ENCODE assay signal across 12 cellular contexts in the genomic region with DNA sequence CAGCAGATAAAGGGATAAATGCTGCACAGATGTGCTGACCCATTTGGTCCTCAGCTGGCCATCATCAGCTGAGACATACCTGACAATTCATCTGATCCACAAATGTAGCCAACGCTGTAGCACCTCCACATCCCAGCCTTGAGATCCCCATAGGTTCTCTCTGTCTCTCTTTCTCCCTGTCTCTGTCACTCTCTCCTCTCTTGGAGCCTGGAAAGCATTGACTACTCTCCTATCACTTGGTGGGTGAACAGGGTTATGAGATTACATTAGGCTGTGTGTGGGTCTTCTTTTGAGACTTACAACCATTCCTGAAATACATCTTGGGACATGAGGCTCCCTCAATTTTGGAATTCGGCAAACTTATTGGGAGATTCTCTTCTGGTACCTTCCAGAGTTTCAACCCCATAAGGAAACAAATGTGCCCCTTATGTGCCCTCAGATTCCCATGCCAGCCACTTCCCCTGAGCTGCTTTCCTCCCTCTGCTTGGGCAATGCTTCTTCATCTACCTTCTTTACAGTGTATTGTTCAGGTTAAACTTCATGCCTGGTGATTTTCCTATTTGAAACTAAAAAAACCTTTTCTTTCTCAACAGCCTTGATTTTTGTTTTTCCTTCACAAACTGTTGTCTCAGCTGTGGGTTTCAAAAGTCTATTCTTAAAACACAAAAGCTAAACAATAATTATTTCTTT. TPM values are rescaled to one million over a fixed set of nuclear protein-coding genes. Genes with fewer than 3 reads are reported as not detected.
DNase-seq lines count a peak whose midpoint lies in the region; ATAC-seq, FAIRE-seq and TF ChIP-seq lines count a peak whose summit lies in the region.
"Had no signal": no experiment of that assay in that cellular context is flagged by ENCODE, and none has a peak within 500 bp of the region (broad histone marks: within the 10 kb centered on the region; RNA-seq: fewer than 3 reads in every experiment).

No MANE protein-coding gene starts in this region.

- peak overlapping the region; percentile 80 for H3K4ac ChIP-seq in H1 (replicated peaks; ENCODE audit: insufficient read length, low read depth, low read length)

- H3K27ac Mint-ChIP-seq in neural progenitor cell = no peak overlapping the region
- H3K27ac Mint-ChIP-seq: activated CD4-positive, alpha-beta T cell treated with anti-CD3 and anti-CD28 coated beads, Interleukin-2, amount 10 ng/mL, durations not matched to agents 7 days and 5 days had no signal

- peaks cover 10% of the 10 kb centered on the region for H3K4me1 ChIP-seq in HepG2 (ENCODE audit: insufficient read depth, low read length)
- H3K4me1 ChIP-seq in right lobe of liver = no peaks in the 10 kb centered on the region
- H3K4me1 ChIP-seq in H1 (replicated peaks in 1 of 4; ENCODE audit: control insufficient read depth in 3 of 4, insufficient read depth in 4 of 4, low read length in 3 of 4) = peaks cover 3 to 17% (median 14%) of the 10 kb centered on the region in 4 experiments; a peak in 6 of 7 replicates
- H3K4me1 ChIP-seq in neural progenitor cell = peaks cover 13% of the 10 kb centered on the region
- H3K4me1 ChIP-seq in aorta (ENCODE audit: control insufficient read depth in 1 of 2, insufficient read depth in 2 of 2, low read length in 2 of 2) = no peaks in the 10 kb centered on the region
- H3K4me1 ChIP-seq in pancreas = no peaks in the 10 kb centered on the region
- H3K4me1 ChIP-seq: BLaER1 had no signal

- no TSS peak for BruUV-seq in HepG2 (replicated peaks; lab: Mats Ljungman, UMichigan)

- no peak for TF ChIP-seq POLR2A in HepG2 (IDR thresholded peaks at IDR 0.05; ENCODE audit: insufficient read depth in 1 of 2, low read depth in 2 of 2, low read length in 2 of 2)
- no peak for TF ChIP-seq POLR2A in right lobe of liver (IDR thresholded peaks at IDR 0.05)
- TF ChIP-seq POLR2A in H1 (IDR thresholded peaks at IDR 0.05; ENCODE audit: control extremely low read depth in 1 of 2, low read depth in 2 of 2, low read length in 2 of 2) = peak in 1 of 2 experiments; percentile 8; a peak in 1 of 3 replicates

- no peak overlapping the region for H3K27ac ChIP-seq in HepG2 (ENCODE audit: extremely low read length, insufficient read depth, low read length)
- no peak overlapping the region for H3K27ac ChIP-seq in right lobe of liver
- H3K27ac ChIP-seq in H1 (ENCODE audit: low read depth, low read length) = peak overlapping the region; percentile 91
- H3K27ac ChIP-seq in neural progenitor cell = peak overlapping the region; percentile 59
- peak overlapping the region in 1 of 2 donors; percentile 50 for H3K27ac ChIP-seq in aorta (ENCODE audit: low read depth in 1 of 2, low read length in 2 of 2)
- H3K27ac ChIP-seq in pancreas = no peak overlapping the region
- H3K27ac ChIP-seq: BLaER1, neutrophil had no signal

- no peak overlapping the region for H3K14ac ChIP-seq in H1 (ENCODE audit: insufficient read length)

- H4K5ac ChIP-seq in H1 (ENCODE audit: insufficient read length, low read depth, low read length) = peak overlapping the region; percentile 98

- TF ChIP-seq EP300 in HepG2 (IDR thresholded peaks at IDR 0.05; ENCODE audit: low read depth in 2 of 2, low read length in 2 of 2) = no peak
- TF ChIP-seq EP300 in HepG2 (CRISPR knock-in tag; IDR thresholded peaks at IDR 0.05; ENCODE audit: borderline replicate concordance) = no peak
- TF ChIP-seq EP300 in H1 (IDR thresholded peaks at IDR 0.05; ENCODE audit: borderline replicate concordance in 1 of 2, low read depth in 2 of 2, low read length in 2 of 2) = no peak

- no peak overlapping the region for H3K23ac ChIP-seq in H1 (ENCODE audit: insufficient read length)

- no peak overlapping the region for H3K4me2 ChIP-seq in HepG2 (ENCODE audit: low read depth, low read length)
- H3K4me2 ChIP-seq in H1 (ENCODE audit: insufficient read depth in 1 of 2, low read depth in 2 of 2, low read length in 2 of 2) = peak overlapping the region; percentile 1 to 24; a peak in 2 of 4 replicates
- H3K4me2 ChIP-seq in neural progenitor cell = peak overlapping the region; percentile 4
- H3K4me2 ChIP-seq: BLaER1 had no signal

- no peaks in the 10 kb centered on the region for H3K27me3 ChIP-seq in HepG2 (ENCODE audit: control insufficient read depth in 1 of 2, insufficient read depth in 2 of 2, low read length in 2 of 2)
- H3K27me3 ChIP-seq in right lobe of liver = no peaks in the 10 kb centered on the region
- no peaks in the 10 kb centered on the region for H3K27me3 ChIP-seq in H1 (replicated peaks in 1 of 4; ENCODE audit: control insufficient read depth in 3 of 4, extremely low read depth in 1 of 4, insufficient read depth in 3 of 4, low read length in 3 of 4)
- no peaks in the 10 kb centered on the region for H3K27me3 ChIP-seq in neural progenitor cell
- H3K27me3 ChIP-seq in aorta (ENCODE audit: control insufficient read depth in 1 of 2, insufficient read depth in 2 of 2, low read length in 1 of 2) = no peaks in the 10 kb centered on the region
- no peaks in the 10 kb centered on the region for H3K27me3 ChIP-seq in pancreas
- H3K27me3 ChIP-seq: BLaER1, neutrophil had no signal

- peak overlapping the region; percentile 96 for H2AK5ac ChIP-seq in H1 (ENCODE audit: low read depth, low read length)

- H3K9me3 Mint-ChIP-seq in neural progenitor cell = no peaks in the 10 kb centered on the region
- H3K9me3 Mint-ChIP-seq: activated CD4-positive, alpha-beta T cell treated with anti-CD3 and anti-CD28 coated beads, Interleukin-2, amount 10 ng/mL, durations not matched to agents 7 days and 5 days had no signal

- TF ChIP-seq RAD21 in HepG2 (CRISPR knock-in tag; IDR thresholded peaks at IDR 0.05) (no peak), H1 (IDR thresholded peaks at IDR 0.05 in 1 of 2, conservative IDR thresholded peaks at IDR 0.05 in 1 of 2; ENCODE audit: low read depth in 2 of 2, low read length in 2 of 2) (no peak)

- H3K56ac ChIP-seq in H1 (replicated peaks; ENCODE audit: insufficient read length, low read depth, low read length) = peak overlapping the region; percentile 50

- H3K79me1 ChIP-seq in H1 (ENCODE audit: low read depth, low read length) = no peaks in the 10 kb centered on the region

- DNase-seq in HepG2 (ENCODE audit: low spot score) = no peak
- DNase-seq in right lobe of liver = no peak
- DNase-seq in H1 (ENCODE audit: low read depth in 1 of 2, low spot score in 2 of 2) = no peak
- no peak for DNase-seq in neural progenitor cell (ENCODE audit: low spot score)
- DNase-seq in HUDEP-2 (lab: John Stamatoyannopoulos, UW; ENCODE audit: unreplicated experiment in 76 of 76) = no peak
- no peak for DNase-seq in aorta
- DNase-seq in pancreas = no peak
- no peak for DNase-seq in AML-193 (lab: John Stamatoyannopoulos, UW)
- DNase-seq: activated CD4-positive, alpha-beta T cell treated with anti-CD3 and anti-CD28 coated beads, Interleukin-2, amount 10 ng/mL, durations not matched to agents 7 days and 5 days; NCI-H1417 treated with DMSO at 0.1 percent for 48 hours had no signal

- H2BK5ac ChIP-seq in H1 (ENCODE audit: low read depth, low read length) = peak overlapping the region; percentile 99

- intact Hi-C loops in HepG2 (cut with micrococcal nuclease; ENCODE audit: unreplicated experiment) (no loop called here), right lobe of liver (cut with DNase I) (no loop called here), aorta (cut with DNase I) (no loop called here), pancreas (cut with DNase I) (no loop called here)

- POLR2A ChIA-PET in HepG2 (lab: Yijun Ruan, JAX) = no interaction called here
- POLR2A ChIA-PET in H1 (lab: Charles Lee; ENCODE audit: partially characterized antibody) = interaction anchor here (0.7 to 5.4 kb wide), 12 partner anchors 8 to 125 kb away, joined by 3 to 79 read pairs (median 6); partner anchors contain the start of genes BBS12, FGF2 and NUDT6

- H3K9ac ChIP-seq in HepG2 (ENCODE audit: insufficient read depth, low read depth, low read length) (no peak overlapping the region), H1 (replicated peaks in 1 of 4; ENCODE audit: extremely low read depth in 1 of 4, low read depth in 3 of 4, low read length in 3 of 4) (peak overlapping the region in 3 of 4 experiments; percentile 0 to 53 (median 46); a peak in 3 of 7 replicates), neural progenitor cell (no peak overlapping the region)
- H3K9ac ChIP-seq: BLaER1 had no signal

- H4K20me1 ChIP-seq in HepG2 (ENCODE audit: insufficient read depth, low read length) (no peaks in the 10 kb centered on the region), H1 (replicated peaks in 1 of 2; ENCODE audit: control insufficient read depth in 1 of 2, insufficient read depth in 2 of 2, low read length in 2 of 2) (no peaks in the 10 kb centered on the region), neural progenitor cell (ENCODE audit: low read depth) (no peaks in the 10 kb centered on the region)
- H4K20me1 ChIP-seq: BLaER1 had no signal

- CTCF ChIA-PET in HepG2 (lab: Yijun Ruan, JAX; ENCODE audit: low intra/inter-chr PET ratio, low total read pairs) (no interaction called here), H1 (lab: Charles Lee; ENCODE audit: partially characterized antibody) (interaction anchor here (0.8 to 2.8 kb wide), 9 partner anchors 9 to 78 kb away, joined by 3 to 12 read pairs (median 4); no protein-coding TSS in a partner anchor)

- H3K9me3 ChIP-seq in HepG2 (ENCODE audit: low read length) (no peaks in the 10 kb centered on the region), right lobe of liver (no peaks in the 10 kb centered on the region), H1 (ENCODE audit: insufficient read depth in 2 of 2, low read depth in 1 of 2, low read length in 1 of 2) (no peaks in the 10 kb centered on the region), neural progenitor cell (ENCODE audit: low read depth) (no peaks in the 10 kb centered on the region), aorta (ENCODE audit: control insufficient read depth, low read length) (no peaks in the 10 kb centered on the region), pancreas (no peaks in the 10 kb centered on the region)
- H3K9me3 ChIP-seq: BLaER1, neutrophil had no signal

- WGBS in HepG2 (ENCODE audit: low lambda C conversion rate) = 86% methylated on average over 2 of the region's 2 CpGs
- 100% methylated on average over 1 of the region's 2 CpGs for WGBS in right lobe of liver (ENCODE audit: insufficient coverage, low coverage, low lambda C conversion rate, missing lambda C conversion rate)
- WGBS in H1 (ENCODE audit: extremely low coverage in 1 of 2, insufficient coverage in 1 of 2, insufficient read length in 1 of 2, insufficient replicate concordance in 2 of 2, low coverage in 1 of 2, low lambda C conversion rate in 2 of 2, missing lambda C conversion rate in 1 of 2), 2 experiments = 71% methylated on average over 2 of the region's 2 CpGs; no CpG with 5 or more reads in 1 of the 2 experiments
- 96% methylated on average over 2 of the region's 2 CpGs for WGBS in aorta, 2 donors
- WGBS in pancreas, 2 donors = 75 to 77% methylated on average over 2 of the region's 2 CpGs

- H3K23me2 ChIP-seq in H1 (ENCODE audit: low read depth, low read length) = no peaks in the 10 kb centered on the region

- H3K4me3 Mint-ChIP-seq in neural progenitor cell = no peak overlapping the region
- H3K4me3 Mint-ChIP-seq: activated CD4-positive, alpha-beta T cell treated with anti-CD3 and anti-CD28 coated beads, Interleukin-2, amount 10 ng/mL, durations not matched to agents 7 days and 5 days had no signal

- peak overlapping the region; percentile 98 for H2BK12ac ChIP-seq in H1 (ENCODE audit: low read depth, low read length)

- no peaks in the 10 kb centered on the region for H3K36me3 Mint-ChIP-seq in neural progenitor cell

- FAIRE-seq in HepG2 (lab: Jason Lieb, UNC) = no peak
- peak; percentile 13 for FAIRE-seq in H1 (lab: Jason Lieb, UNC)
- no peak for FAIRE-seq in pancreas (lab: Jason Lieb, UNC)

- H2BK120ac ChIP-seq in H1 (replicated peaks; ENCODE audit: low read depth, low read length) = peak overlapping the region; percentile 99

- H3K79me2 ChIP-seq in HepG2 (ENCODE audit: insufficient read depth, low read length) = no peaks in the 10 kb centered on the region
- H3K79me2 ChIP-seq in H1 (ENCODE audit: control insufficient read depth in 1 of 2, insufficient read depth in 2 of 2, low read length in 2 of 2) = no peaks in the 10 kb centered on the region
- H3K79me2 ChIP-seq in neural progenitor cell (ENCODE audit: low read depth) = no peaks in the 10 kb centered on the region

- ATAC-seq in HepG2 = no peak
- ATAC-seq in right lobe of liver = no peak
- ATAC-seq in aorta (ENCODE audit: low FRiP score) = no peak
- no peak for ATAC-seq in pancreas

- H2BK20ac ChIP-seq in H1 (ENCODE audit: low read length) = peak overlapping the region; percentile 87

- peak overlapping the region; percentile 97 for H4K91ac ChIP-seq in H1 (replicated peaks; ENCODE audit: insufficient read length, low read length)

- no peak overlapping the region for H2BK15ac ChIP-seq in H1 (ENCODE audit: low read length)

- no peaks in the 10 kb centered on the region for H3K27me3 Mint-ChIP-seq in neural progenitor cell (ENCODE audit: insufficient read depth, low read depth)

- TF ChIP-seq CTCF in HepG2 (CRISPR knock-in tag; IDR thresholded peaks at IDR 0.05) (no peak), right lobe of liver (IDR thresholded peaks at IDR 0.05) (no peak), H1 (IDR thresholded peaks at IDR 0.05; ENCODE audit: control extremely low read depth in 1 of 3, insufficient read depth in 1 of 3, low read depth in 1 of 3, low read length in 3 of 3) (no peak), neural progenitor cell (IDR thresholded peaks at IDR 0.05) (no peak), pancreas (IDR thresholded peaks at IDR 0.05) (no peak)

- peak overlapping the region; percentile 96 for H3K18ac ChIP-seq in H1 (ENCODE audit: extremely low read depth, low read length)

- in situ Hi-C loops in HepG2 (cut with HindIII; ENCODE audit: extremely low pct_ligation_motif_present, low pct_unique_long_range_greater_than_20kb) = no loop called here

- no peak overlapping the region for H4K8ac ChIP-seq in H1 (ENCODE audit: extremely low read depth, insufficient read depth, low read length)

- peaks cover 6% of the 10 kb centered on the region for H3K4me1 Mint-ChIP-seq in neural progenitor cell

- H2AFZ ChIP-seq in HepG2 (ENCODE audit: low read length) = peak overlapping the region; percentile 21
- no peak overlapping the region for H2AFZ ChIP-seq in H1 (ENCODE audit: low read length)
- H2AFZ ChIP-seq in neural progenitor cell (replicated peaks) = peak overlapping the region; percentile 97

- no peak overlapping the region for H3K4me3 ChIP-seq in HepG2 (replicated peaks in 1 of 3; ENCODE audit: insufficient read depth in 1 of 3, low read depth in 2 of 3, low read length in 3 of 3)
- no peak overlapping the region for H3K4me3 ChIP-seq in right lobe of liver
- H3K4me3 ChIP-seq in H1 (ENCODE audit: extremely low read depth in 1 of 4, insufficient read depth in 2 of 4, low read depth in 3 of 4, low read length in 4 of 4) = peak overlapping the region in 1 of 4 experiments; percentile 2; a peak in 2 of 8 replicates
- H3K4me3 ChIP-seq in neural progenitor cell = no peak overlapping the region
- no peak overlapping the region for H3K4me3 ChIP-seq in aorta (ENCODE audit: low read length in 2 of 2)
- H3K4me3 ChIP-seq in pancreas = no peak overlapping the region
- H3K4me3 ChIP-seq: BLaER1 had no signal

- peaks cover 4% of the 10 kb centered on the region for H3F3A ChIP-seq in neural progenitor cell (ENCODE audit: low read depth)

- no peaks in the 10 kb centered on the region for H3K36me3 ChIP-seq in HepG2 (replicated peaks in 1 of 2; ENCODE audit: control insufficient read depth in 1 of 2, insufficient read depth in 2 of 2, low read length in 2 of 2)
- H3K36me3 ChIP-seq in right lobe of liver = no peaks in the 10 kb centered on the region
- no peaks in the 10 kb centered on the region for H3K36me3 ChIP-seq in H1 (ENCODE audit: control insufficient read depth in 2 of 4, insufficient read depth in 4 of 4, low read length in 3 of 4)
- peaks cover 3% of the 10 kb centered on the region for H3K36me3 ChIP-seq in neural progenitor cell
- H3K36me3 ChIP-seq in aorta (ENCODE audit: control insufficient read depth in 1 of 2, insufficient read depth in 2 of 2, low read length in 1 of 2) = no peaks in the 10 kb centered on the region
- no peaks in the 10 kb centered on the region for H3K36me3 ChIP-seq in pancreas
- H3K36me3 ChIP-seq: BLaER1, neutrophil had no signal

RNA-seq across cellular contexts. Expression of gene FGF2, which starts 29.1 kb away (rescaled TPM):
- 0.02 and 0.04 TPM in 2 replicates for total RNA-seq in HepG2 (2016; rRNA removed; fragmentation: Illumina TruSeq; extraction: Trizol)
- not detected in 2 replicates for total RNA-seq in HepG2 (2016; cell fraction: cytosol; rRNA removed; fragmentation: Illumina TruSeq; extraction: Trizol; ENCODE audit: low read depth)
- 0.02 and 0.03 TPM in 2 replicates for total RNA-seq in HepG2 (2016; cell fraction: insoluble cytoplasmic fraction; rRNA removed; fragmentation: Illumina TruSeq; extraction: Trizol)
- total RNA-seq in HepG2 (2016; cell fraction: membrane; rRNA removed; fragmentation: Illumina TruSeq; extraction: Trizol) = 0.03 TPM in 1 of 2 replicates, not detected in the other
- total RNA-seq in HepG2 (2016; cell fraction: nucleus; rRNA removed; fragmentation: Illumina TruSeq; extraction: Trizol) = 0.09 TPM in 1 of 2 replicates, not detected in the other
- 0.01 TPM in 2 replicates for polyA plus RNA-seq in HepG2 (2011; rRNA removed)
- 0.01 and 0.03 TPM in 2 replicates for polyA plus RNA-seq in HepG2 (2011; cell fraction: cytosol; rRNA removed)
- polyA plus RNA-seq in HepG2 (2011; cell fraction: nucleus; rRNA removed) = not detected in 2 replicates
- polyA plus RNA-seq in HepG2 (2012) = 0.03 TPM in 1 of 2 replicates, not detected in the other
- not detected in 2 replicates for polyA plus RNA-seq in HepG2 (2016; cell fraction: cytosol; fragmentation: Illumina TruSeq; extraction: Trizol; ENCODE audit: low read depth)
- polyA plus RNA-seq in HepG2 (2016; cell fraction: insoluble cytoplasmic fraction; fragmentation: Illumina TruSeq; extraction: Trizol; ENCODE audit: low read depth) = 0.11 TPM in 1 of 2 replicates, not detected in the other
- polyA plus RNA-seq in HepG2 (2016; cell fraction: membrane; fragmentation: Illumina TruSeq; extraction: Trizol; ENCODE audit: low read depth) = not detected in 2 replicates
- polyA plus RNA-seq in HepG2 (2016; cell fraction: nucleus; fragmentation: Illumina TruSeq; extraction: Trizol; ENCODE audit: insufficient read depth, low read depth) = 0.07 TPM in 1 of 2 replicates, not detected in the other
- polyA minus RNA-seq in HepG2 (2011; rRNA and poly(A)+ RNA removed; ENCODE audit: low replicate concordance) = 0.06 and 4.7 TPM in 2 replicates
- not detected in 2 replicates for polyA minus RNA-seq in HepG2 (2011; cell fraction: cytosol; rRNA and poly(A)+ RNA removed)
- polyA minus RNA-seq in HepG2 (2011; cell fraction: nucleus; rRNA and poly(A)+ RNA removed) = 0.12 TPM in 1 of 2 replicates, not detected in the other
- 1 to 10 TPM in 3 of 6 experiments, under 1 TPM in 3; 0.88 to 1.6 (median 1.1) TPM for total RNA-seq in right lobe of liver
- total RNA-seq in H1 (2021; fragmentation: NEBNext Ultra II Directional; extraction: Animal tissue kit (Norgen Biotek cat#: 25700)) = 145 and 153 TPM in 2 replicates
- 20.5 and 23.4 TPM in 2 replicates for polyA plus RNA-seq in H1 (2011; rRNA removed)
- polyA plus RNA-seq in H1 (2011; cell fraction: cytosol; rRNA removed) = 45.3 TPM
- polyA plus RNA-seq in H1 (2011; cell fraction: nucleus; rRNA removed) = 30.0 TPM
- 42.5 to 55.1 TPM (median 50.9 TPM) in 4 replicates for polyA plus RNA-seq in H1 (2012, experiment 1 of 2)
- 5.4 TPM for polyA plus RNA-seq in H1 (2012, experiment 2 of 2)
- 46.6 TPM for polyA plus RNA-seq in H1 (2013, experiment 1 of 2)
- polyA plus RNA-seq in H1 (2013, experiment 2 of 2) = 39.5 TPM
- 55.5 and 65.6 TPM in 2 replicates for polyA minus RNA-seq in H1 (2011; rRNA and poly(A)+ RNA removed)
- 84.8 TPM for polyA minus RNA-seq in H1 (2011; cell fraction: cytosol; rRNA and poly(A)+ RNA removed)
- 136 TPM for polyA minus RNA-seq in H1 (2011; cell fraction: nucleus; rRNA and poly(A)+ RNA removed)
- 27.7 and 43.8 TPM in 2 replicates for total RNA-seq in neural progenitor cell (ENCODE audit: low replicate concordance)
- 10 to 100 TPM; 31.7 to 35.9 TPM for total RNA-seq in aorta
- polyA plus RNA-seq in aorta = 10 to 100 TPM in 1 of 2 donors, 1 to 10 TPM in 1; 8.8 to 12.6 TPM
- 1 to 10 TPM in 2 of 6 donors, under 1 TPM in 4; 0.41 to 1.6 (median 0.88) TPM for total RNA-seq in pancreas
- polyA plus RNA-seq in pancreas = under 1 TPM; 0.49 to 0.59 TPM

Comparison
In these comparisons a context has a peak if more than half of its experiments do, and no peak if none do; other contexts are left out.
1. H3K27ac ChIP-seq: peak in H1 (single experiment) and neural progenitor cell (single experiment); none in HepG2 (single experiment), right lobe of liver (0 of 3) and pancreas (0 of 4).
2. H3K9ac ChIP-seq: peak in H1 (3 of 4); none in HepG2 (single experiment) and neural progenitor cell (single experiment).
3. RNA of gene FGF2, which starts 29.1 kb away (total RNA-seq): 145 to 153 TPM in H1, 27.7 to 43.8 TPM in neural progenitor cell and 31.7 to 35.9 TPM in aorta; 0.88 to 1.6 TPM in right lobe of liver, 0.41 to 1.6 TPM in pancreas and 0.02 to 0.09 TPM in HepG2; every median in the first group is over 10 times any median in the second.